ENCODE assay signal across 1 cellular context in the genomic region with DNA sequence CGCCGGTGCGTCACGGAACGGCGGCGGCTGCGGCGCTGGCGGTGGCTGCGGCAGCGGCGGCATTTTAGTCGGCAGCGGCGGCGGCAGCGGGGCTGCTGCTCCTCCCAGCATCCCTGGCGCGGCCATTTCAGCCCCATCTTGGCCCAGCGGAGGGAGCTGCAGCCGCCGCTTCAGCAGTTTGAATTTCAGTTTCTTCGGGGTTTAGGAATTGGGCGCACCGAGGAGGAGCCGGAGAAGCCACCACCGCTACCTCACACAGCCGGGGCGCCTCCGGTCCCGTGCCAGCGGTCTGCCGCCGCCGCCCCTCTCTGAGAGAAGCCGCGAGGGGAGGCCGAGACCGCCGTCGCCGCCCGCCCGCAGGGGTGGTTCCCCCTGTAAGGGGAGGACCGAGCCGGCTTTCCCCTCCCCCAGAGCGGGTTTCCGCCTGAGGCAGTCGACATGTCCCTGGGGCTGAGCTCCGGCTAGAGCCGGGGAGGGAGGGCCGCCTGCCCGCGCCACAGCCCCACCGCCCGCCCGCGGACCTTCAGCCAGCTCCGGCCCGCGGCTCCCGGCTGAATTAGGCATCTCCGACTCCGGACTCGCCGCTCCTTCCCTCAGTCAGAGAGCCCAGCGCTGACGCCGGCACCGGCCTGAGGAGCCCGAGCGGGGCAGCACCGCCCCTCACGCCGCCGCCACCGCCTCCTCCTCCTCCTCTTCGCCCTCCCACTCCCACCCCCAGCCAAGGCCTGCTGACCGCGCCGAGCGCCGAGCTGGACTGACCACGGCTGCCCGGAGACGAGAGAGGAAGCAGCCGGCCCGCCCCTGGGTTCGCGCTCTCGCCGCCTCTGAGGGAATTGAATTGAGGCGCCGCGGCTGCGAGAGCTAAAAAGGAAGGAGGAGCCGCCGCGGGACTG.
TF ChIP-seq lines count a peak whose summit lies in the region.

A gene (plus strand): TSS at position 67 of the 893 bp plus-strand sequence. CDS start 1,053 bp downstream, outside the sequence.

TF ChIP-seq in WTC11, 78 proteins besides CTCF, POLR2A, EP300 and RAD21 (continued from another document):
- TF ChIP-seq, protein P1, sequence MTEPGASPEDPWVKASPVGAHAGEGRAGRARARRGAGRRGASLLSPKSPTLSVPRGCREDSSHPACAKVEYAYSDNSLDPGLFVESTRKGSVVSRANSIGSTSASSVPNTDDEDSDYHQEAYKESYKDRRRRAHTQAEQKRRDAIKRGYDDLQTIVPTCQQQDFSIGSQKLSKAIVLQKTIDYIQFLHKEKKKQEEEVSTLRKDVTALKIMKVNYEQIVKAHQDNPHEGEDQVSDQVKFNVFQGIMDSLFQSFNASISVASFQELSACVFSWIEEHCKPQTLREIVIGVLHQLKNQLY (CRISPR knock-in tag; IDR thresholded peaks at IDR 0.05) = no peak
- 0 out of 2 replicates have a peak, but pooled peaks have one; percentile 57 for TF ChIP-seq ZNF416 (CRISPR knock-in tag; IDR thresholded peaks at IDR 0.05)
